In genomic region chr6:126180585-126180984, GRCh38 we compare ENCODE assay signal across 8 cellular contexts.
DNase-seq lines count a peak whose midpoint lies in the region; ATAC-seq, FAIRE-seq and TF ChIP-seq lines count a peak whose summit lies in the region.

No MANE protein-coding gene starts in this region.

- intact Hi-C loops in pancreas (cut with DNase I) = no loop called here

- peaks cover 10% of the 10 kb centered on the region; the same call in 1 of the 2 replicates for H3K4me1 ChIP-seq in GM23248 (ENCODE audit: insufficient read depth)
- no peaks in the 10 kb centered on the region for H3K4me1 ChIP-seq in pancreas

- H3K36me3 ChIP-seq in GM23248 (ENCODE audit: low read depth) (no peaks in the 10 kb centered on the region), pancreas (no peaks in the 10 kb centered on the region)

- H3K9me2 ChIP-seq in GM23248 (ENCODE audit: insufficient read depth) = no peaks in the 10 kb centered on the region

- no peak overlapping the region for H3K4me3 ChIP-seq in GM23248
- no peak overlapping the region for H3K4me3 ChIP-seq in foreskin fibroblast (ENCODE audit: low read depth in 1 of 2, low read length in 2 of 2)
- H3K4me3 ChIP-seq in pancreas = no peak overlapping the region

- H3K9me3 ChIP-seq in GM23248 (ENCODE audit: low read depth) = no peaks in the 10 kb centered on the region
- H3K9me3 ChIP-seq in pancreas = no peaks in the 10 kb centered on the region

- FAIRE-seq in pancreas (lab: Jason Lieb, UNC) = no peak

- H3F3A ChIP-seq in GM23248 (ENCODE audit: insufficient read depth) = peaks cover 7% of the 10 kb centered on the region; the same call in 1 of the 2 replicates

- H3K4me2 ChIP-seq in GM23248 (ENCODE audit: unreplicated experiment) = peak overlapping the region; percentile 10

- no peaks in the 10 kb centered on the region for H4K20me1 ChIP-seq in GM23248 (ENCODE audit: insufficient read depth)

- no peaks in the 10 kb centered on the region for H3K79me2 ChIP-seq in GM23248 (ENCODE audit: insufficient read depth)

- TF ChIP-seq CTCF in foreskin fibroblast (IDR thresholded peaks at IDR 0.05; ENCODE audit: low read depth, low read length) (no peak), pancreas (IDR thresholded peaks at IDR 0.05) (no peak)

- ATAC-seq in GM21381 (IDR thresholded peaks at IDR 0.05; ENCODE audit: unreplicated experiment) (no peak), pancreas (no peak)

- H2AFZ ChIP-seq in GM23248 = no peak overlapping the region

- WGBS in GM23248 (ENCODE audit: low coverage in 1 of 2, low lambda C conversion rate in 2 of 2, missing lambda C conversion rate in 2 of 2), 2 experiments = 4 to 9% methylated on average over 4 of the region's 4 CpGs
- 94% methylated on average over 4 of the region's 4 CpGs for WGBS in pancreas, 2 donors

- peaks cover 18% of the 10 kb centered on the region; the same call in 1 of the 2 replicates for H3K27me3 ChIP-seq in GM23248 (replicated peaks; ENCODE audit: insufficient read depth)
- H3K27me3 ChIP-seq in pancreas = no peaks in the 10 kb centered on the region

- H3K9ac ChIP-seq in GM23248 = no peak overlapping the region

- DNase-seq in COLO829 (ENCODE audit: low spot score) = peak; percentile 38
- DNase-seq in GM23248 = peak; percentile 89
- DNase-seq in OCI-M1 (lab: John Stamatoyannopoulos, UW) = peak; percentile 79
- DNase-seq in foreskin fibroblast = peak; percentile 91 to 93
- DNase-seq in pancreas = no peak
- no peak for DNase-seq in G401 (ENCODE audit: low spot score)
- no peak for DNase-seq in cerebellar cortex (ENCODE audit: low spot score)

- H3K27ac ChIP-seq in GM23248 = no peak overlapping the region
- H3K27ac ChIP-seq in pancreas = no peak overlapping the region

- in situ Hi-C loops in GM23248 (cut with MboI) = no loop called here
- in situ Hi-C loops in G401 (cut with HindIII; ENCODE audit: low sequenced_read_pairs) = no loop called here

Comparison
In these comparisons a context has a peak if more than half of its experiments do, and no peak if none do; other contexts are left out.
1. DNase-seq: peak in COLO829 (single experiment), GM23248 (single experiment), OCI-M1 (single experiment) and foreskin fibroblast (2 of 2); none in pancreas (0 of 6), G401 (single experiment) and cerebellar cortex (single experiment).